Comparison of ENCODE assay signal across 8 cellular contexts in the genomic region with DNA sequence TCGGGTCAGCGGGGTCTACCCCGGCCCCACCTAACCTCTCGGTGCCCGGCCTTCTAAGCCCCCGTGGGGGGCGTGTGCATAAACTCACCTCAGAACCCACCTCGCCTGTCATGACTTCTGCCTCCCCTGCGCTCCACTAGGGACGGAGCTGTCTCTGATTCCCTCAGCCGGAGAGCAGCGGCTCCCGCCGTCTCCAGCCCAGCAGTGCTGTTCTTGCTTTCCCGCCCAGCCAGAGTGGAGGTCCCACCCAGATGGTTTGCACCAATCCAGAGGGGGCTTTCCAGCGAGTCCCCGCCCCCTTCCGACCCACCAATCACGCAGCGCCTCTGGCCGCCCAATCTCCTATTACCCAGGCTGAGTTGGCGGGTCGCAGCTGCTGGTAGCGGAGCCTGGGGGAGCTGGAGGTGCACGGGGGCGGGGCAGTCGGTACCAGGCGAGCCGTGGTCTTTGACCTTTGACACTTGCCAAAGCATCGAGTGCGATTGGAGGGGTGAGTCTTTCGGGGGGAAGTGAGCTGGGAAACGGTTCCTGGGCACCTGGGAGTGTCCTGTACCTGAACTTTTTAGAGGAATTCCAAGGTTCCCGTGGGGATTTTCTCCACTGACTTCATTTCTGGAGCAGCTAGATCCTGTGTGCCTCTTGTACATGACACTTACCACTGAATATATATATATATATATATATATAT. TPM values are rescaled to one million over a fixed set of nuclear protein-coding genes. Genes with fewer than 3 reads are reported as not detected.
DNase-seq lines count a peak whose midpoint lies in the region; ATAC-seq and TF ChIP-seq lines count a peak whose summit lies in the region.

Gene CLSPN, minus strand, starts transcription at position 220 of the 688 bp plus-strand sequence. Its CDS starts 108 bp downstream, at position 112.

- H3K27me3 Mint-ChIP-seq in activated T-helper 2 cell treated with anti-CD3 and anti-CD28 coated beads, Interferon-gamma antibody, Interleukin-2, Interleukin-4, amounts not matched to agents 10 μg/mL and 5 μg/mL and 100 μg/mL, durations not matched to agents 14 hours and 24 hours and 36 hours (ENCODE audit: low read depth), result no peaks in the 10 kb centered on the region
- H3K27me3 Mint-ChIP-seq in natural killer cell treated with Interleukin-12 subunit alpha and Interleukin-12 subunit beta and Interleukin-15 and Interleukin-18, amount 100 ng/mL, for 72 hours, result no peaks in the 10 kb centered on the region

- DNase-seq in EH (ENCODE audit: low read depth) (peak; percentile 96), H4 (ENCODE audit: low spot score) (peak; percentile 90), LoVo (ENCODE audit: low spot score) (peak; percentile 94), RWPE2 (ENCODE audit: low spot score) (peak; percentile 97), fibroblast of peridontal ligament (ENCODE audit: extremely low read depth) (peak; percentile 91)
- DNase-seq in activated T-helper 2 cell treated with anti-CD3 and anti-CD28 coated beads, Interferon-gamma antibody, Interleukin-2, Interleukin-4, amounts not matched to agents 10 μg/mL and 5 μg/mL and 100 μg/mL, durations not matched to agents 14 hours and 24 hours and 36 hours (ENCODE audit: low spot score), result peak; percentile 96
- peak; percentile 96 for DNase-seq in natural killer cell treated with Interleukin-12 subunit alpha and Interleukin-12 subunit beta and Interleukin-15 and Interleukin-18, amount 100 ng/mL, for 72 hours (ENCODE audit: low spot score)
- DNase-seq in stimulated activated naive CD8-positive, alpha-beta T cell treated with anti-CD3 and anti-CD28 coated beads, Interleukin-15, Interleukin-2, amounts not matched to agents 100 U/mL and 50 U/mL, for 24 hours, result peak; percentile 96

- H3K9me3 Mint-ChIP-seq in activated T-helper 2 cell treated with anti-CD3 and anti-CD28 coated beads, Interferon-gamma antibody, Interleukin-2, Interleukin-4, amounts not matched to agents 10 μg/mL and 5 μg/mL and 100 μg/mL, durations not matched to agents 14 hours and 24 hours and 36 hours, result no peaks in the 10 kb centered on the region
- H3K9me3 Mint-ChIP-seq in natural killer cell treated with Interleukin-12 subunit alpha and Interleukin-12 subunit beta and Interleukin-15 and Interleukin-18, amount 100 ng/mL, for 72 hours, result no peaks in the 10 kb centered on the region

- peak within 1 kb of the TSS; percentile 69 for H3K27ac ChIP-seq in RWPE2 (ENCODE audit: poor library complexity, severe bottlenecking)

- peak within 1 kb of the TSS; percentile 96 for H3K27ac Mint-ChIP-seq in activated T-helper 2 cell treated with anti-CD3 and anti-CD28 coated beads, Interferon-gamma antibody, Interleukin-2, Interleukin-4, amounts not matched to agents 10 μg/mL and 5 μg/mL and 100 μg/mL, durations not matched to agents 14 hours and 24 hours and 36 hours
- peak within 1 kb of the TSS; percentile 88 to 90 for H3K27ac Mint-ChIP-seq in natural killer cell treated with Interleukin-12 subunit alpha and Interleukin-12 subunit beta and Interleukin-15 and Interleukin-18, amount 100 ng/mL, for 72 hours

- H3K4me1 Mint-ChIP-seq in activated T-helper 2 cell treated with anti-CD3 and anti-CD28 coated beads, Interferon-gamma antibody, Interleukin-2, Interleukin-4, amounts not matched to agents 10 μg/mL and 5 μg/mL and 100 μg/mL, durations not matched to agents 14 hours and 24 hours and 36 hours (ENCODE audit: low read depth), result peaks cover 18% of the 10 kb centered on the region
- H3K4me1 Mint-ChIP-seq in natural killer cell treated with Interleukin-12 subunit alpha and Interleukin-12 subunit beta and Interleukin-15 and Interleukin-18, amount 100 ng/mL, for 72 hours (ENCODE audit: low read depth in 2 of 2), result peaks cover 6 to 12% of the 10 kb centered on the region in 2 donors

- H3K36me3 ChIP-seq in RWPE2 (ENCODE audit: low read depth), result peaks cover 19% of the 10 kb centered on the region

- TF ChIP-seq CTCF in RWPE2 (IDR thresholded peaks at IDR 0.05; ENCODE audit: poor library complexity, severe bottlenecking), result no peak

- no peaks in the 10 kb centered on the region for H3K4me1 ChIP-seq in RWPE2 (ENCODE audit: insufficient read depth, poor library complexity, severe bottlenecking)

- no peaks in the 10 kb centered on the region for H3K27me3 ChIP-seq in RWPE2 (ENCODE audit: insufficient read depth, poor library complexity, severe bottlenecking)

- peak within 1 kb of the TSS; percentile 79 for H3K4me3 ChIP-seq in RWPE2 (ENCODE audit: severe bottlenecking)

- ATAC-seq in RWPE2 (ENCODE audit: low read depth), result peak; percentile 95
- ATAC-seq in natural killer cell treated with Interleukin-12 subunit alpha and Interleukin-12 subunit beta and Interleukin-15 and Interleukin-18, amount 100 ng/mL, for 72 hours, result peak; percentile 97 to 98
- ATAC-seq in stimulated activated naive CD8-positive, alpha-beta T cell treated with anti-CD3 and anti-CD28 coated beads, Interleukin-15, Interleukin-2, amounts not matched to agents 100 U/mL and 50 U/mL, for 24 hours, result peak; percentile 98

- no peaks in the 10 kb centered on the region for H3K9me3 ChIP-seq in RWPE2 (ENCODE audit: severe bottlenecking)

- intact Hi-C loops in activated T-helper 2 cell treated with anti-CD3 and anti-CD28 coated beads, Interferon-gamma antibody, Interleukin-2, Interleukin-4, amounts not matched to agents 10 μg/mL and 5 μg/mL and 100 μg/mL, durations not matched to agents 14 hours and 24 hours and 36 hours (cut with micrococcal nuclease), result loop anchor here (2.0 to 10.0 kb wide), 4 partner anchors 39 to 318 kb away; partner anchors contain the start of genes AGO4, C1orf216 and PSMB2

- peak within 1 kb of the TSS; percentile 100 for H3K4me3 Mint-ChIP-seq in activated T-helper 2 cell treated with anti-CD3 and anti-CD28 coated beads, Interferon-gamma antibody, Interleukin-2, Interleukin-4, amounts not matched to agents 10 μg/mL and 5 μg/mL and 100 μg/mL, durations not matched to agents 14 hours and 24 hours and 36 hours (ENCODE audit: low read depth)
- H3K4me3 Mint-ChIP-seq in natural killer cell treated with Interleukin-12 subunit alpha and Interleukin-12 subunit beta and Interleukin-15 and Interleukin-18, amount 100 ng/mL, for 72 hours, result peak within 1 kb of the TSS; percentile 98

- peaks cover 17% of the 10 kb centered on the region for H3K36me3 Mint-ChIP-seq in activated T-helper 2 cell treated with anti-CD3 and anti-CD28 coated beads, Interferon-gamma antibody, Interleukin-2, Interleukin-4, amounts not matched to agents 10 μg/mL and 5 μg/mL and 100 μg/mL, durations not matched to agents 14 hours and 24 hours and 36 hours (ENCODE audit: low read depth)
- H3K36me3 Mint-ChIP-seq in natural killer cell treated with Interleukin-12 subunit alpha and Interleukin-12 subunit beta and Interleukin-15 and Interleukin-18, amount 100 ng/mL, for 72 hours, result no peaks in the 10 kb centered on the region

RNA-seq across cellular contexts. Expression of gene CLSPN, which starts in this region (rescaled TPM):
- total RNA-seq in H4 (2014; rRNA removed; shearing (Covaris generic)), result 13.8 and 14.2 TPM in 2 replicates
- 55.2 and 55.8 TPM in 2 replicates for total RNA-seq in activated T-helper 2 cell treated with anti-CD3 and anti-CD28 coated beads, Interferon-gamma antibody, Interleukin-2, Interleukin-4, amounts not matched to agents 10 μg/mL and 5 μg/mL and 100 μg/mL, durations not matched to agents 14 hours and 24 hours and 36 hours
- total RNA-seq in natural killer cell treated with Interleukin-12 subunit alpha and Interleukin-12 subunit beta and Interleukin-15 and Interleukin-18, amount 100 ng/mL, for 72 hours, result 10 to 100 TPM; 46.3 to 87.3 TPM

Comparison
In these comparisons a context has a peak if more than half of its experiments do, and no peak if none do; other contexts are left out.
1. Peak in every context shown above with its lines: DNase-seq, ATAC-seq, H3K4me3 ChIP-seq and H3K27ac ChIP-seq.